7 cellular contexts compared by ENCODE assay signal in the genomic region with DNA sequence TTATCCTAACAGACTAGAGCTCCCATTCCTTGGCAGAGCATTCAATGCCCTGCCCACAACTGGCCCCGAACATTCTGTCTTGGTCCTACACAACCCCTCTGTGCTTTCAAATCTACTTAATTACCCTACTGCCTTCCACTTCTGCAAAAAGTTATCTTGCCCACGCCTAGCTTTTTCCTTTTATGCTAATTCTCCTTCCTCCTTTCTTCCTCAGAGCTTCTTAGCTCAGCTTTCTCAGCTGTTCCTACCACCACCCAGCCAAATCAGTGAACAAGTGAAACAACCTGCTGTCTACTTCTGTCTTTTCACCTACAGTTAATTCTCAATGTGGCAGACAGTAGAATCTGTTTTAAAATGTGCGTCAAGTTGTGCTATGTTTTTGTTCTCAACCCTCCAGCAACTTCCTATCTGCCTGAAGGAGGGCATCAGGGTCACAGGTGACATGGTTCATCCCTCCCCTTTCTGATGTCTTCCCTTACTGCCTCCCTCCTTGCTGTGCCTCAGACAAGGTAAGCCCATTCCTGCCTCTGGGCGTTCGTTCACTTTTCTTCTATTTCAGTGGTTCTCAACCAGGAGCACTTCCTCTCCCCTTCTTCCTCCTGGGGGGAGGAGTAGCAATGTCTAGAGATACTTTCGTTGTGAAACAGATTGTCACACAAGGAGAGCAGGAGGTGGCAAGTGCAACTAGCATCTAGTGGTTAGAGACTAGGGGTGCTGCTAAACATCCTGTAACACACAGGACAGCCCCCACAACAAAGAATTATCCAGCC. TPM values are rescaled to one million over a fixed set of nuclear protein-coding genes. Genes with fewer than 3 reads are reported as not detected.
A peak's percentile ranks its signal among the peaks of the same experiment; 100 is the strongest.
DNase-seq lines count a peak whose midpoint lies in the region; ATAC-seq and TF ChIP-seq lines count a peak whose summit lies in the region.

No MANE protein-coding gene starts in this region.

- intact Hi-C loops in colonic mucosa (cut with DNase I) = loop anchor here (5.0 to 10.0 kb wide), 3 partner anchors 51 to 369 kb away; a partner anchor contains a TSS

- no peak for TF ChIP-seq CTCF in colonic mucosa (IDR thresholded peaks at IDR 0.05)

- H3K4me3 Mint-ChIP-seq in stimulated activated naive B cell treated with anti-CD40 and anti-IgM and Interleukin-4, amounts not matched to agents 10 μg/mL and 1 μg/mL and 100 μg/mL, for 72 hours = peak overlapping the region; percentile 80 to 100

- ATAC-seq in GM18870 (IDR thresholded peaks at IDR 0.05; ENCODE audit: unreplicated experiment) (peak; percentile 63), HG02610 (IDR thresholded peaks at IDR 0.05; ENCODE audit: unreplicated experiment) (peak; percentile 41)
- ATAC-seq in stimulated activated naive B cell treated with anti-CD40 and anti-IgM and Interleukin-4, amounts not matched to agents 10 μg/mL and 1 μg/mL and 100 μg/mL, for 72 hours (replicated peaks) = peak; percentile 49 to 57

- no peaks in the 10 kb centered on the region for H3K9me3 Mint-ChIP-seq in stimulated activated naive B cell treated with anti-CD40 and anti-IgM and Interleukin-4, amounts not matched to agents 10 μg/mL and 1 μg/mL and 100 μg/mL, for 72 hours

- peak overlapping the region; percentile 85 for H3K27ac Mint-ChIP-seq in stimulated activated naive B cell treated with anti-CD40 and anti-IgM and Interleukin-4, amounts not matched to agents 10 μg/mL and 1 μg/mL and 100 μg/mL, for 72 hours

- no peaks in the 10 kb centered on the region for H3K27me3 Mint-ChIP-seq in stimulated activated naive B cell treated with anti-CD40 and anti-IgM and Interleukin-4, amounts not matched to agents 10 μg/mL and 1 μg/mL and 100 μg/mL, for 72 hours

- peaks cover 39 to 69% of the 10 kb centered on the region in 2 donors for H3K4me1 Mint-ChIP-seq in stimulated activated naive B cell treated with anti-CD40 and anti-IgM and Interleukin-4, amounts not matched to agents 10 μg/mL and 1 μg/mL and 100 μg/mL, for 72 hours

- peaks cover 16 to 20% of the 10 kb centered on the region in 2 donors for H3K36me3 Mint-ChIP-seq in stimulated activated naive B cell treated with anti-CD40 and anti-IgM and Interleukin-4, amounts not matched to agents 10 μg/mL and 1 μg/mL and 100 μg/mL, for 72 hours

- peak overlapping the region; percentile 99 for H3K27ac ChIP-seq in colonic mucosa

- H3K9me3 ChIP-seq in colonic mucosa = no peaks in the 10 kb centered on the region

- peak overlapping the region in 1 of 2 donors; percentile 57 for H3K9ac ChIP-seq in colonic mucosa (ENCODE audit: low read depth in 2 of 2, low read length in 2 of 2)

- DNase-seq in NOMO-1 treated with dmso at 0.1 percent for 144 hours (lab: John Stamatoyannopoulos, UW; ENCODE audit: unreplicated experiment) (peak; percentile 79), colonic mucosa (no peak), kidney tubule cell (ENCODE audit: low spot score) (no peak), DMS114 treated with DMSO at 0.1 percent for 48 hours (lab: John Stamatoyannopoulos, UW; ENCODE audit: unreplicated experiment) (no peak)
- peak; percentile 41 for DNase-seq in stimulated activated naive B cell treated with anti-CD40 and anti-IgM and Interleukin-4, amounts not matched to agents 10 μg/mL and 1 μg/mL and 100 μg/mL, for 72 hours

- H3K27me3 ChIP-seq in colonic mucosa = no peaks in the 10 kb centered on the region

- H3K36me3 ChIP-seq in colonic mucosa = no peaks in the 10 kb centered on the region

- no peak overlapping the region for H3K4me3 ChIP-seq in colonic mucosa

- peaks cover 5% of the 10 kb centered on the region for H3K4me1 ChIP-seq in colonic mucosa

RNA-seq across cellular contexts. Expression of a gene that starts 1.3 kb away (rescaled TPM):
- total RNA-seq in colonic mucosa = 10 to 100 TPM; 76.7 to 96.3 TPM

RNA-seq across cellular contexts. Expression of a gene that starts 53.3 kb away (rescaled TPM):
- 10 to 100 TPM; 39.5 to 48.2 TPM for total RNA-seq in colonic mucosa

Comparison
In these comparisons a context has a peak if more than half of its experiments do, and no peak if none do; other contexts are left out.
1. DNase-seq: peak in NOMO-1 treated with dmso at 0.1 percent for 144 hours (single experiment) and stimulated activated naive B cell treated with anti-CD40 and anti-IgM and Interleukin-4, amounts not matched to agents 10 μg/mL and 1 μg/mL and 100 μg/mL, for 72 hours (single experiment); none in colonic mucosa (single experiment), kidney tubule cell (single experiment) and DMS114 treated with DMSO at 0.1 percent for 48 hours (single experiment).
2. Peak in every context shown above with its lines, with median percentiles within 50 percentile points of each other: ATAC-seq.